ENCODE assay signal across 19 cellular contexts in genomic region chr5:29758986-29759421, GRCh38.
A peak's percentile ranks its signal among the peaks of the same experiment; 100 is the strongest.
DNase-seq lines count a peak whose midpoint lies in the region; ATAC-seq and TF ChIP-seq lines count a peak whose summit lies in the region.
"Had no signal": no experiment of that assay in that cellular context is flagged by ENCODE, and none has a peak within 500 bp of the region (broad histone marks: within the 10 kb centered on the region; RNA-seq: fewer than 3 reads in every experiment).

No MANE protein-coding gene starts in this region.

- H3K4me1 Mint-ChIP-seq in T-cell: no peaks in the 10 kb centered on the region
- H3K4me1 Mint-ChIP-seq: CD14-positive monocyte had no signal

- no peaks in the 10 kb centered on the region for H3K36me3 ChIP-seq in HUES64 (ENCODE audit: insufficient read depth, low read length)
- H3K36me3 ChIP-seq in gastroesophageal sphincter: no peaks in the 10 kb centered on the region
- H3K36me3 ChIP-seq: esophagus muscularis mucosa, left ventricle myocardium inferior had no signal

- H3K27me3 ChIP-seq in HUES64 (ENCODE audit: insufficient read depth, low read length): no peaks in the 10 kb centered on the region
- H3K27me3 ChIP-seq in gastroesophageal sphincter: no peaks in the 10 kb centered on the region
- H3K27me3 ChIP-seq: esophagus muscularis mucosa had no signal

- 0 out of 2 replicates have a peak overlapping the region, but pooled peaks have one; percentile 11 for H3K27ac ChIP-seq in HUES64 (ENCODE audit: low read depth, low read length)
- H3K27ac ChIP-seq in gastroesophageal sphincter: no peak overlapping the region
- H3K27ac ChIP-seq: esophagus muscularis mucosa, left ventricle myocardium inferior had no signal

- H3K27ac Mint-ChIP-seq in T-cell: no peak overlapping the region
- H3K27ac Mint-ChIP-seq: CD14-positive monocyte had no signal

- ATAC-seq in gastroesophageal sphincter (no peak), GM19023 (IDR thresholded peaks at IDR 0.05; ENCODE audit: unreplicated experiment) (no peak), HG03442 (IDR thresholded peaks at IDR 0.05; ENCODE audit: unreplicated experiment) (no peak), T-cell (replicated peaks in 1 of 4) (no peak)

- no peaks in the 10 kb centered on the region for H3K4me1 ChIP-seq in HUES64 (ENCODE audit: insufficient read depth, low read length)
- H3K4me1 ChIP-seq in gastroesophageal sphincter: no peaks in the 10 kb centered on the region
- H3K4me1 ChIP-seq: esophagus muscularis mucosa, left ventricle myocardium inferior had no signal

- DNase-seq in A172 (ENCODE audit: low spot score) (peak; percentile 9), SK-MEL-5 (ENCODE audit: low read depth, low spot score) (peak; percentile 33), islet precursor cell (peak; percentile 87), T-cell (no peak)
- DNase-seq: activated CD4-positive, alpha-beta T cell treated with anti-CD3 and anti-CD28 coated beads, Interleukin-2, amount 50 U/mL, for 4 hours; activated naive CD4-positive, alpha-beta T cell; anterior cingulate cortex; DMS153; effector CD4-positive, alpha-beta T cell; Karpas-422; left ventricle myocardium inferior; NCI-H1105 treated with DMSO at 0.1 percent for 48 hours; NCI-H774 had no signal

- TF ChIP-seq POLR2A in gastroesophageal sphincter (IDR thresholded peaks at IDR 0.05): no peak

- no peak overlapping the region for H3K4me3 ChIP-seq in HUES64 (ENCODE audit: low read length)
- H3K4me3 ChIP-seq in gastroesophageal sphincter: no peak overlapping the region
- H3K4me3 ChIP-seq: esophagus muscularis mucosa, left ventricle myocardium inferior had no signal

- POLR2A ChIA-PET in T-cell (lab: Charles Lee): no interaction called here

- H3K9me3 Mint-ChIP-seq in T-cell: peaks cover 7 to 13% (median 8%) of the 10 kb centered on the region in 3 donors

- no peak for TF ChIP-seq CTCF in gastroesophageal sphincter (IDR thresholded peaks at IDR 0.05)

- in situ Hi-C loops in SK-MEL-5 (cut with HindIII; ENCODE audit: low pct_unique_long_range_greater_than_20kb, low sequenced_read_pairs): no loop called here

- H3K36me3 Mint-ChIP-seq in T-cell: no peaks in the 10 kb centered on the region
- H3K36me3 Mint-ChIP-seq: CD14-positive monocyte had no signal

- TF ChIP-seq EP300 in gastroesophageal sphincter (IDR thresholded peaks at IDR 0.05): no peak

- no peak overlapping the region for H3K4me3 Mint-ChIP-seq in T-cell
- H3K4me3 Mint-ChIP-seq: CD14-positive monocyte had no signal

- CTCF ChIA-PET in T-cell (lab: Charles Lee): no interaction called here

- H3K9me3 ChIP-seq in HUES64 (ENCODE audit: insufficient read depth, low read depth, low read length) (no peaks in the 10 kb centered on the region), gastroesophageal sphincter (no peaks in the 10 kb centered on the region)

- 64% methylated on average over 3 of the region's 3 CpGs for WGBS in HUES64
- WGBS in gastroesophageal sphincter (ENCODE audit: low coverage in 1 of 2), 2 donors: 27 to 35% methylated on average over 2 to 3 of the region's 3 CpGs

- H3K27me3 Mint-ChIP-seq in T-cell: no peaks in the 10 kb centered on the region

- no peak overlapping the region for H3K9ac ChIP-seq in HUES64 (ENCODE audit: low read depth, low read length)

Comparison
In these comparisons a context has a peak if more than half of its experiments do, and no peak if none do; other contexts are left out.
1. DNase-seq: peak in A172 (single experiment), SK-MEL-5 (single experiment) and islet precursor cell (single experiment); none in T-cell (0 of 34).